In genomic region chrX:41394293-41394692, GRCh38 we compare ENCODE assay signal across 22 cellular contexts. TPM values are rescaled to one million over a fixed set of nuclear protein-coding genes. Genes with fewer than 3 reads are reported as not detected.
"Had no signal": no experiment of that assay in that cellular context is flagged by ENCODE, and none has a peak within 500 bp of the region (broad histone marks: within the 10 kb centered on the region; RNA-seq: fewer than 3 reads in every experiment).

No MANE protein-coding gene starts in this region.

- H3K27me3 ChIP-seq: MG63 had no signal

- ATAC-seq: Panc1, PC-3 had no signal

- H3K36me3 ChIP-seq: MG63 had no signal

- H3K4me3 ChIP-seq: MG63 had no signal

- H3K9me3 ChIP-seq: MG63 had no signal

- H3K27ac ChIP-seq: RWPE1 had no signal

- DNase-seq: Karpas-422; KG1; MG63; NCI-H1092 treated with DMSO at 0.1 percent for 48 hours; NCI-H1436; NCI-H187; NCI-H2029; NCI-H2081 treated with DMSO at 0.1 percent for 48 hours; NCI-H2171; NCI-H226; NCI-H446; NCI-H510A; NCI-H524 treated with DMSO at 0.1 percent for 48 hours; NCI-H69; NCI-H774; NK-92 treated with Interleukin-12 subunit alpha and Interleukin-12 subunit beta, amount 100 ng/mL, for 24 hours; PC-3; SHP77 had no signal

RNA-seq across cellular contexts. Expression of gene NYX, which starts 52.9 kb away (rescaled TPM):
- total RNA-seq: HT1080, PC-3, SK-MEL-5 had no signal
